In the genomic region with DNA sequence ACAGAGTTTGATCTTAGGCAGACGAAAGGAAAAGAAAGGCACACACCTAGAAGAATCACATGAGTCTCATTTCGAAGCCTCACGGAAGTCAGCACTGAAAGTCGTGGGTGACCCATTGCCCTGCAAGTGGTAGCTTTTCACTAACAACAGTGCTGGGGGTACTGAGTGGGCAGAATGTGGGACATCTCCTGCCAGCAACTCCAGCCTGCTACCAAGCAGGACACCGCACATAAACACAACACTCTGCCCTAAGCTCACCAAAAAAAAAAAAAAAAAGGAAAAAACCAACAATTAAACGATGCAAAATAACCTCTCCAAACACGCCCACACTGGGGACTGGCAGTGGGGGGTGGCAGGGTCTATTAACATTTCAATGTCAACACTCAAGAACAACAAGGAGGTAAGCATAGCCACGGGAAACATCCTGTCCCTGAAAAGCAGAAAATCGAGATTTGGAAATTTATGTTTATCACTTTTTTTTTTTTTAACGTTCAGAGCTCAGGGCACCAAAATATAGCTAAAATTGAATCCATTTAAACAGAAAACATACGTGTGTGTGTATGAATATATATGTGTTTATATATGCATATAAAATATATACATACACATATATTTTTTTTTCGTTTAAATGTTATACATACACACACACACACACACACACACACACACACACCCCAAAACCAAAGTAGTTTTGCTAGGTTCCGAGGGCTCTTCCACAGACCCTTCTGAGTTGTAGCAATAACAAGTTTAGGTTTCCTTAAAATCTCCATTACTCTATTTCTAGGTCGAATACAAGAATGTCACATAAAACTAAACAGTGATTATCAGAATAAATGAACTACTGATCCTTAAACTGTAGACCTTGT, we compare ENCODE assay signal across 8 cellular contexts. TPM values are rescaled to one million over a fixed set of nuclear protein-coding genes. Genes with fewer than 3 reads are reported as not detected.
A peak's percentile ranks its signal among the peaks of the same experiment; 100 is the strongest.
DNase-seq lines count a peak whose midpoint lies in the region; ATAC-seq and TF ChIP-seq lines count a peak whose summit lies in the region.

No MANE protein-coding gene starts in this region.

- peaks cover 24% of the 10 kb centered on the region for H3K4me1 Mint-ChIP-seq in mesothelial cell of epicardium

- TF ChIP-seq EP300 in transverse colon (IDR thresholded peaks at IDR 0.05; ENCODE audit: low read depth) = no peak

- H3K9me3 Mint-ChIP-seq in mesothelial cell of epicardium = no peaks in the 10 kb centered on the region

- peak overlapping the region; percentile 99 for H3K27ac Mint-ChIP-seq in mesothelial cell of epicardium

- H3K9me3 ChIP-seq in RWPE2 (ENCODE audit: severe bottlenecking) (no peaks in the 10 kb centered on the region), transverse colon (no peaks in the 10 kb centered on the region)

- H3K4me3 ChIP-seq in BJ (ENCODE audit: low read depth, low read length) (peak overlapping the region; percentile 53), RWPE2 (ENCODE audit: severe bottlenecking) (peak overlapping the region; percentile 100), coronary artery (peak overlapping the region; percentile 74), transverse colon (peak overlapping the region; percentile 70 to 95 (median 86))

- H3K27ac ChIP-seq in RWPE2 (ENCODE audit: poor library complexity, severe bottlenecking) (peak overlapping the region; percentile 95), coronary artery (peak overlapping the region; percentile 93 to 98), transverse colon (peak overlapping the region; percentile 96 to 99 (median 98))

- POLR2A ChIA-PET in BJ (lab: Charles Lee) = interaction anchor here (0.6 kb wide), 1 partner anchor 1155 kb away, joined by 3 read pairs; no protein-coding TSS in a partner anchor

- no peak for TF ChIP-seq POLR2A in transverse colon (IDR thresholded peaks at IDR 0.05)

- peak; percentile 28 for ATAC-seq in GM21526 (IDR thresholded peaks at IDR 0.05; ENCODE audit: low FRiP score, unreplicated experiment)
- no peak; the same call in 2 of the 3 replicates for ATAC-seq in RWPE2 (ENCODE audit: low read depth)
- no peak for ATAC-seq in HG02759 (IDR thresholded peaks at IDR 0.05; ENCODE audit: unreplicated experiment)
- no peak for ATAC-seq in GM21737 (IDR thresholded peaks at IDR 0.05; ENCODE audit: unreplicated experiment)

- DNase-seq in BJ (ENCODE audit: low read depth) (no peak), RWPE2 (ENCODE audit: low spot score) (no peak), coronary artery (ENCODE audit: low spot score) (no peak), mesothelial cell of epicardium (ENCODE audit: low spot score in 2 of 2, unreplicated experiment in 2 of 2) (no peak), transverse colon (peak; percentile 47)

- H3K4me3 Mint-ChIP-seq in mesothelial cell of epicardium = peak overlapping the region; percentile 95

- intact Hi-C loops in transverse colon (cut with DNase I; ENCODE audit: low total_unique reads) = no loop called here

- 5% methylated on average over 11 to 14 of the region's 14 CpGs for WGBS in transverse colon (ENCODE audit: low coverage in 1 of 2), 2 donors

- H3K36me3 ChIP-seq in BJ (ENCODE audit: control insufficient read depth, insufficient read depth, low read length) (no peaks in the 10 kb centered on the region), RWPE2 (ENCODE audit: low read depth) (peaks cover 7% of the 10 kb centered on the region; the same call in 1 of the 2 replicates), transverse colon (no peaks in the 10 kb centered on the region)

- CTCF ChIA-PET in BJ (lab: Yijun Ruan, JAX) = no interaction called here

- H3K4me1 ChIP-seq in RWPE2 (ENCODE audit: insufficient read depth, poor library complexity, severe bottlenecking) = peaks cover 4% of the 10 kb centered on the region
- H3K4me1 ChIP-seq in transverse colon = peaks cover 0 to 44% (median 21%) of the 10 kb centered on the region in 4 donors

- no peak for TF ChIP-seq CTCF in BJ (IDR thresholded peaks at IDR 0.05; ENCODE audit: insufficient read depth, low read depth, low read length)
- no peak for TF ChIP-seq CTCF in RWPE2 (IDR thresholded peaks at IDR 0.05; ENCODE audit: poor library complexity, severe bottlenecking)
- no peak for TF ChIP-seq CTCF in coronary artery (IDR thresholded peaks at IDR 0.05)
- TF ChIP-seq CTCF in mesothelial cell of epicardium (IDR thresholded peaks at IDR 0.05; ENCODE audit: unreplicated experiment) = no peak
- no peak for TF ChIP-seq CTCF in transverse colon (IDR thresholded peaks at IDR 0.05)

- H3K36me3 Mint-ChIP-seq in mesothelial cell of epicardium = no peaks in the 10 kb centered on the region

- in situ Hi-C loops in transverse colon (cut with MboI; ENCODE audit: low pct_ligation_motif_present in 1 of 4, low pct_unique_long_range_greater_than_20kb in 1 of 4, low sequenced_read_pairs in 3 of 4) = no loop called here

- H3K27me3 ChIP-seq in BJ (ENCODE audit: control insufficient read depth, insufficient read depth, low read length) (no peaks in the 10 kb centered on the region), RWPE2 (ENCODE audit: insufficient read depth, poor library complexity, severe bottlenecking) (no peaks in the 10 kb centered on the region), transverse colon (no peaks in the 10 kb centered on the region)

- no peaks in the 10 kb centered on the region for H3K27me3 Mint-ChIP-seq in mesothelial cell of epicardium (ENCODE audit: low read depth)

RNA-seq across cellular contexts. Expression of gene INO80D, which starts 2.1 kb away (rescaled TPM):
- polyA plus RNA-seq in BJ (2011; rRNA removed) = 3.3 and 3.6 TPM in 2 replicates
- 20.4 and 24.9 TPM in 2 replicates for polyA minus RNA-seq in BJ (2011; rRNA and poly(A)+ RNA removed)
- total RNA-seq in mesothelial cell of epicardium = 21.4 to 23.1 TPM (median 21.7 TPM) in 3 replicates
- 10 to 100 TPM; 22.9 to 46.8 (median 31.2) TPM for total RNA-seq in transverse colon
